In the genomic region with DNA sequence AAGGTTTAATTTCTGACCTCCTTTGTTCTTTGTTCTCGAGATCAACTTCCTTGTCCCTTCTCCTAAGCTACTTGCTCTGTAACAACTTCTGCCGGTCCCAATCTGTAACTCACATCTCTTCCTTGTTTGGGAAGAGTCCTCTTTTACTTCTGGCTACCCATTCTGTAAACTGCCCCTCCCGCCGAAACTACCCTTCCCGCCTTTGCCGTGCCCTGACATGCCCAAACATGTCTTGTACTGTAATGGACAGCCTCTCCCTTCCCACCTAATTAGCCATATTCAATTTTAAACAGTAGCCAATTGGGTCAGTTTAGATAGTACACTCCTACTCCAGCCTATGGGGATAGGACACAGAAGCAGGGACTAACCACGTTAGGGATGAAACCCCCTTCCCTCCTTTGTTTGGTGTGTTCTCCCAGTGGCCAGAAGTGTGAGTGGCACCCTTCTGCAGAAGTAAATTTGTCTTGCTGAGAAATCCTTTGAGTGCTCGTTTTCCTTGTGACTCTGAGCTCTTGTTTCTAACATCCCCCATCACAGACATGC, we compare ENCODE assay signal across 27 cellular contexts. TPM values are rescaled to one million over a fixed set of nuclear protein-coding genes. Genes with fewer than 3 reads are reported as not detected.
DNase-seq lines count a peak whose midpoint lies in the region; ATAC-seq, FAIRE-seq and TF ChIP-seq lines count a peak whose summit lies in the region.
"Had no signal": no experiment of that assay in that cellular context is flagged by ENCODE, and none has a peak within 500 bp of the region (broad histone marks: within the 10 kb centered on the region; RNA-seq: fewer than 3 reads in every experiment).

No MANE protein-coding gene starts in this region.

- TF ChIP-seq CTCF in HepG2 (CRISPR knock-in tag; IDR thresholded peaks at IDR 0.05) (no peak), right lobe of liver (IDR thresholded peaks at IDR 0.05) (no peak), WTC11 (IDR thresholded peaks at IDR 0.05) (no peak), esophagus muscularis mucosa (IDR thresholded peaks at IDR 0.05) (no peak), Peyer's patch (IDR thresholded peaks at IDR 0.05) (no peak)

- peak overlapping the region; percentile 52 for H2AFZ ChIP-seq in HepG2 (ENCODE audit: low read length)

- CTCF ChIA-PET in HepG2 (lab: Yijun Ruan, JAX; ENCODE audit: low intra/inter-chr PET ratio, low total read pairs) (no interaction called here), WTC11 (lab: Charles Lee) (no interaction called here)

- POLR2A ChIA-PET in HepG2 (lab: Yijun Ruan, JAX): no interaction called here
- POLR2A ChIA-PET in WTC11 (lab: Charles Lee): no interaction called here

- no TSS peak for BruUV-seq in HepG2 (replicated peaks; lab: Mats Ljungman, UMichigan)

- H3K27me3 Mint-ChIP-seq in WTC11 (ENCODE audit: low read depth): no peaks in the 10 kb centered on the region

- peaks cover 12% of the 10 kb centered on the region for H3K4me1 Mint-ChIP-seq in WTC11
- H3K4me1 Mint-ChIP-seq: memory B cell, T-cell had no signal

- no peaks in the 10 kb centered on the region for H4K20me1 ChIP-seq in HepG2 (ENCODE audit: insufficient read depth, low read length)

- DNase-seq in HepG2 (ENCODE audit: low spot score): no peak
- DNase-seq in right lobe of liver: no peak
- DNase-seq in WTC11 (ENCODE audit: low spot score): no peak
- peak; percentile 31 for DNase-seq in esophagus muscularis mucosa (ENCODE audit: extremely low spot score)
- no peak for DNase-seq in CD1c-positive myeloid dendritic cell (ENCODE audit: extremely low spot score)
- no peak for DNase-seq in Peyer's patch
- DNase-seq: activated naive CD4-positive, alpha-beta T cell treated with anti-CD3 and anti-CD28 coated beads, Interleukin-2, amount 50 U/mL, for 16 hours; activated T-cell treated with anti-CD3 and anti-CD28 coated beads, Interleukin-2, amount 50 U/mL, for 24 hours; anterior cingulate cortex; Caco-2; central memory CD4-positive, alpha-beta T cell; MM.1S; naive thymus-derived CD4-positive, alpha-beta T cell; NCI-H1436 treated with DMSO at 0.1 percent for 48 hours; NCI-H2171; NCI-H526 treated with DMSO at 0.1 percent for 48 hours; ovary; stomach; T-cell; transverse colon had no signal

- intact Hi-C loops in HepG2 (cut with micrococcal nuclease; ENCODE audit: unreplicated experiment) (no loop called here), right lobe of liver (cut with DNase I) (no loop called here), esophagus muscularis mucosa (cut with DNase I) (no loop called here)

- peaks cover 33% of the 10 kb centered on the region for H3K36me3 Mint-ChIP-seq in WTC11

- TF ChIP-seq POLR2A in HepG2 (IDR thresholded peaks at IDR 0.05; ENCODE audit: insufficient read depth in 1 of 2, low read depth in 2 of 2, low read length in 2 of 2) (no peak), right lobe of liver (IDR thresholded peaks at IDR 0.05) (no peak), esophagus muscularis mucosa (IDR thresholded peaks at IDR 0.05; ENCODE audit: low read depth) (no peak), Peyer's patch (IDR thresholded peaks at IDR 0.05) (no peak)

- H3K79me2 ChIP-seq in HepG2 (ENCODE audit: insufficient read depth, low read length): no peaks in the 10 kb centered on the region

- no peak for TF ChIP-seq EP300 in HepG2 (IDR thresholded peaks at IDR 0.05; ENCODE audit: low read depth in 2 of 2, low read length in 2 of 2)
- no peak for TF ChIP-seq EP300 in HepG2 (CRISPR knock-in tag; IDR thresholded peaks at IDR 0.05; ENCODE audit: borderline replicate concordance)
- no peak for TF ChIP-seq EP300 in esophagus muscularis mucosa (IDR thresholded peaks at IDR 0.05)

- H3K27ac ChIP-seq in HepG2 (ENCODE audit: extremely low read length, insufficient read depth, low read length): no peak overlapping the region
- H3K27ac ChIP-seq in right lobe of liver: no peak overlapping the region
- no peak overlapping the region for H3K27ac ChIP-seq in esophagus muscularis mucosa (replicated peaks in 1 of 4)
- no peak overlapping the region for H3K27ac ChIP-seq in Peyer's patch
- H3K27ac ChIP-seq: ovary, right atrium auricular region, stomach, transverse colon had no signal

- H3K4me1 ChIP-seq in HepG2 (ENCODE audit: insufficient read depth, low read length): peaks cover 13% of the 10 kb centered on the region
- H3K4me1 ChIP-seq in right lobe of liver: no peaks in the 10 kb centered on the region
- no peaks in the 10 kb centered on the region for H3K4me1 ChIP-seq in esophagus muscularis mucosa
- no peaks in the 10 kb centered on the region for H3K4me1 ChIP-seq in Peyer's patch
- H3K4me1 ChIP-seq: right atrium auricular region, stomach, transverse colon had no signal

- H3K4me2 ChIP-seq in HepG2 (ENCODE audit: low read depth, low read length): no peak overlapping the region; the same call in 1 of the 2 replicates

- H3K27ac Mint-ChIP-seq in WTC11: peak overlapping the region; percentile 60
- H3K27ac Mint-ChIP-seq: activated T-cell treated with anti-CD3 and anti-CD28 coated beads, Interleukin-2, amount 50 U/mL, for 24 hours; memory B cell; naive thymus-derived CD4-positive, alpha-beta T cell had no signal

- no peak overlapping the region for H3K4me3 ChIP-seq in HepG2 (replicated peaks in 1 of 3; ENCODE audit: insufficient read depth in 1 of 3, low read depth in 2 of 3, low read length in 3 of 3)
- no peak overlapping the region for H3K4me3 ChIP-seq in right lobe of liver
- H3K4me3 ChIP-seq in esophagus muscularis mucosa: no peak overlapping the region
- no peak overlapping the region for H3K4me3 ChIP-seq in Peyer's patch
- H3K4me3 ChIP-seq: ovary, right atrium auricular region, stomach, transverse colon had no signal

- H3K36me3 ChIP-seq in HepG2 (replicated peaks in 1 of 2; ENCODE audit: control insufficient read depth in 1 of 2, insufficient read depth in 2 of 2, low read length in 2 of 2) (no peaks in the 10 kb centered on the region), right lobe of liver (no peaks in the 10 kb centered on the region), esophagus muscularis mucosa (no peaks in the 10 kb centered on the region), Peyer's patch (no peaks in the 10 kb centered on the region)
- H3K36me3 ChIP-seq: ovary, right atrium auricular region, stomach, transverse colon had no signal

- in situ Hi-C loops in HepG2 (cut with HindIII; ENCODE audit: extremely low pct_ligation_motif_present, low pct_unique_long_range_greater_than_20kb): no loop called here

- H3K27me3 ChIP-seq in HepG2 (ENCODE audit: control insufficient read depth in 1 of 2, insufficient read depth in 2 of 2, low read length in 2 of 2): peaks cover 0 to 4% of the 10 kb centered on the region in 2 experiments; a peak in 1 of 5 replicates
- no peaks in the 10 kb centered on the region for H3K27me3 ChIP-seq in right lobe of liver
- H3K27me3 ChIP-seq in esophagus muscularis mucosa: no peaks in the 10 kb centered on the region
- H3K27me3 ChIP-seq in Peyer's patch: no peaks in the 10 kb centered on the region
- H3K27me3 ChIP-seq: ovary, right atrium auricular region, stomach, transverse colon had no signal

- no peak for TF ChIP-seq RAD21 in HepG2 (CRISPR knock-in tag; IDR thresholded peaks at IDR 0.05)

- H3K9ac ChIP-seq in HepG2 (ENCODE audit: insufficient read depth, low read depth, low read length): no peak overlapping the region

- 42% methylated on average over 8 of the region's 8 CpGs for WGBS in HepG2 (ENCODE audit: low lambda C conversion rate)
- 71% methylated on average over 8 of the region's 8 CpGs for WGBS in right lobe of liver (ENCODE audit: insufficient coverage, low coverage, low lambda C conversion rate, missing lambda C conversion rate)
- 80% methylated on average over 8 of the region's 8 CpGs for WGBS in esophagus muscularis mucosa

- ATAC-seq in HepG2 (peak; percentile 32; the same call in 2 of the 3 replicates), right lobe of liver (no peak), WTC11 (peak; percentile 75), HG03439 (IDR thresholded peaks at IDR 0.05; ENCODE audit: unreplicated experiment) (no peak), GM19463 (IDR thresholded peaks at IDR 0.05; ENCODE audit: unreplicated experiment) (no peak)
- ATAC-seq: naive thymus-derived CD4-positive, alpha-beta T cell; Right ventricle myocardium inferior; T-cell had no signal

- no peak overlapping the region for H3K4me3 Mint-ChIP-seq in WTC11
- H3K4me3 Mint-ChIP-seq: activated T-cell treated with anti-CD3 and anti-CD28 coated beads, Interleukin-2, amount 50 U/mL, for 24 hours; memory B cell; naive thymus-derived CD4-positive, alpha-beta T cell; T-cell had no signal

- H3K9me3 Mint-ChIP-seq in WTC11: peaks cover 32% of the 10 kb centered on the region

- no peak for FAIRE-seq in HepG2 (lab: Jason Lieb, UNC)
- FAIRE-seq: frontal cortex, GM12891 had no signal

- H3K9me3 ChIP-seq in HepG2 (ENCODE audit: low read length): peaks cover 8% of the 10 kb centered on the region; the same call in 1 of the 2 replicates
- H3K9me3 ChIP-seq in right lobe of liver: no peaks in the 10 kb centered on the region
- H3K9me3 ChIP-seq in esophagus muscularis mucosa: no peaks in the 10 kb centered on the region
- H3K9me3 ChIP-seq in Peyer's patch: no peaks in the 10 kb centered on the region
- H3K9me3 ChIP-seq: ovary, right atrium auricular region, stomach, transverse colon had no signal

RNA-seq across cellular contexts. Expression of a gene that starts 34.2 kb away (rescaled TPM):
- 15.7 and 29.4 TPM in 2 replicates for total RNA-seq in HepG2 (2016; rRNA removed; fragmentation: Illumina TruSeq; extraction: Trizol)
- total RNA-seq in HepG2 (2016; cell fraction: cytosol; rRNA removed; fragmentation: Illumina TruSeq; extraction: Trizol; ENCODE audit: low read depth): 2.6 and 3.4 TPM in 2 replicates
- total RNA-seq in HepG2 (2016; cell fraction: insoluble cytoplasmic fraction; rRNA removed; fragmentation: Illumina TruSeq; extraction: Trizol): 15.1 and 26.7 TPM in 2 replicates
- 6.4 and 6.9 TPM in 2 replicates for total RNA-seq in HepG2 (2016; cell fraction: membrane; rRNA removed; fragmentation: Illumina TruSeq; extraction: Trizol)
- 20.0 and 21.3 TPM in 2 replicates for total RNA-seq in HepG2 (2016; cell fraction: nucleus; rRNA removed; fragmentation: Illumina TruSeq; extraction: Trizol)
- 3.9 and 4.0 TPM in 2 replicates for polyA plus RNA-seq in HepG2 (2011; rRNA removed)
- 2.5 and 3.4 TPM in 2 replicates for polyA plus RNA-seq in HepG2 (2011; cell fraction: cytosol; rRNA removed)
- 4.7 and 12.2 TPM in 2 replicates for polyA plus RNA-seq in HepG2 (2011; cell fraction: nucleus; rRNA removed)
- polyA plus RNA-seq in HepG2 (2012): 4.4 and 5.4 TPM in 2 replicates
- 0.59 and 0.63 TPM in 2 replicates for polyA plus RNA-seq in HepG2 (2016; cell fraction: cytosol; fragmentation: Illumina TruSeq; extraction: Trizol; ENCODE audit: low read depth)
- 9.0 and 9.7 TPM in 2 replicates for polyA plus RNA-seq in HepG2 (2016; cell fraction: insoluble cytoplasmic fraction; fragmentation: Illumina TruSeq; extraction: Trizol; ENCODE audit: low read depth)
- 1.2 and 1.7 TPM in 2 replicates for polyA plus RNA-seq in HepG2 (2016; cell fraction: membrane; fragmentation: Illumina TruSeq; extraction: Trizol; ENCODE audit: low read depth)
- polyA plus RNA-seq in HepG2 (2016; cell fraction: nucleus; fragmentation: Illumina TruSeq; extraction: Trizol; ENCODE audit: insufficient read depth, low read depth): 16.0 and 17.1 TPM in 2 replicates
- polyA minus RNA-seq in HepG2 (2011; rRNA and poly(A)+ RNA removed; ENCODE audit: low replicate concordance): 48.4 and 93.6 TPM in 2 replicates
- 11.8 and 12.8 TPM in 2 replicates for polyA minus RNA-seq in HepG2 (2011; cell fraction: cytosol; rRNA and poly(A)+ RNA removed)
- polyA minus RNA-seq in HepG2 (2011; cell fraction: nucleus; rRNA and poly(A)+ RNA removed): 38.5 and 41.0 TPM in 2 replicates
- total RNA-seq in right lobe of liver: 1 to 10 TPM; 1.5 to 5.9 (median 3.3) TPM
- 30.5 to 35.2 TPM (median 30.8 TPM) in 3 replicates for total RNA-seq in WTC11 (2021)
- total RNA-seq in esophagus muscularis mucosa: 10 to 100 TPM; 45.1 to 70.1 (median 65.3) TPM
- 10 to 100 TPM in 1 of 4 donors, 1 to 10 TPM in 3; 5.4 to 49.5 (median 5.9) TPM for total RNA-seq in Peyer's patch

Comparison
In these comparisons a context has a peak if more than half of its experiments do, and no peak if none do; other contexts are left out.
1. ATAC-seq: peak in HepG2 (single experiment) and WTC11 (single experiment); none in right lobe of liver (0 of 4), HG03439 (single experiment) and GM19463 (single experiment).